In the genomic region with DNA sequence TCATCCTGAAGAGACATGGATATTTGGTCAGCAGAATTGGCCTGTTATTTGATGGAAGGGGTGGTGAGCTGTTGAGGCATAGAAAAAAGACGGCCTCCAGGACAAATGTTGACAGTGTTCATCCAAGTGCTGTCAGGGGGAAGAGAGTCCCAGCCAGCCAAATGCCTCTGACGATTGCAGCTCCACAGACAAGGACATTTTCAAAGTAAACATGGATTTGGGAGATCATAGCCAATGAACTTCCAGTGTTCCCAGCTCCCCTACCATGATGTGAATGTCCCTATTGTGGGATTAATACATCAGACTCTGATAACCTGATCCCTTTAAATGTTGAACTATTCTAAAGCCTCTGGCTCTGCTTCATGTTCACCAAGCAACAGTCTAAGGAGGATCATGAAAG, we compare ENCODE assay signal across 22 cellular contexts. TPM values are rescaled to one million over a fixed set of nuclear protein-coding genes. Genes with fewer than 3 reads are reported as not detected.
DNase-seq lines count a peak whose midpoint lies in the region; ATAC-seq and TF ChIP-seq lines count a peak whose summit lies in the region.
"Had no signal": no experiment of that assay in that cellular context is flagged by ENCODE, and none has a peak within 500 bp of the region (broad histone marks: within the 10 kb centered on the region; RNA-seq: fewer than 3 reads in every experiment).

No MANE protein-coding gene starts in this region.

- intact Hi-C loops in esophagus squamous epithelium (cut with DNase I) = no loop called here

- peak; percentile 77 for DNase-seq in G401 (ENCODE audit: low spot score)
- DNase-seq in esophagus squamous epithelium (lab: John Stamatoyannopoulos, UW) = no peak
- DNase-seq in right atrium auricular region (ENCODE audit: low spot score) = no peak
- DNase-seq in stimulated activated CD4-positive, alpha-beta T cell treated with anti-CD3 and anti-CD28 coated beads, Interleukin-2, amount 100 ng/mL, for 48 hours = no peak
- DNase-seq in Kasumi-1 (lab: John Stamatoyannopoulos, UW) = no peak
- DNase-seq: BE2C; Caco-2; CD4-positive, CD25-positive, alpha-beta regulatory T cell; DMS 273 treated with DMSO at 0.1 percent for 48 hours; DMS79 treated with DMSO at 0.1 percent for 48 hours; KG1; NCI-H1092 treated with DMSO at 0.1 percent for 48 hours; NCI-H1436 treated with DMSO at 0.1 percent for 48 hours; NCI-H1930; NCI-H226; NCI-H524; NCI-H774 had no signal

- TF ChIP-seq CTCF in esophagus squamous epithelium (IDR thresholded peaks at IDR 0.05) (no peak), right atrium auricular region (IDR thresholded peaks at IDR 0.05) (no peak)

- no peak for ATAC-seq in GM21619 (IDR thresholded peaks at IDR 0.05; ENCODE audit: unreplicated experiment)
- ATAC-seq: GM23338 had no signal

- no peaks in the 10 kb centered on the region for H3K27me3 ChIP-seq in esophagus squamous epithelium
- H3K27me3 ChIP-seq in right atrium auricular region = no peaks in the 10 kb centered on the region
- no peaks in the 10 kb centered on the region for H3K27me3 ChIP-seq in subcutaneous abdominal adipose tissue (ENCODE audit: control insufficient read depth in 5 of 5, insufficient read depth in 4 of 5, low read length in 5 of 5)
- H3K27me3 ChIP-seq: BE2C had no signal

- H3K27ac ChIP-seq in esophagus squamous epithelium (peak overlapping the region in 3 of 4 donors; percentile 44 to 61 (median 50)), right atrium auricular region (peak overlapping the region; percentile 43 to 63), subcutaneous abdominal adipose tissue (ENCODE audit: low read depth, low read length) (peak overlapping the region; percentile 67)
- H3K27ac ChIP-seq: HL-60 had no signal

- H3K9ac ChIP-seq in subcutaneous abdominal adipose tissue (ENCODE audit: low read length in 5 of 5) = peak overlapping the region in 1 of 5 donors; percentile 40

- WGBS in esophagus squamous epithelium, 2 donors = 29 to 31% methylated on average over 2 of the region's 2 CpGs

- H3K4me3 ChIP-seq in esophagus squamous epithelium (no peak overlapping the region), right atrium auricular region (no peak overlapping the region), subcutaneous abdominal adipose tissue (ENCODE audit: low read depth in 1 of 5, low read length in 5 of 5) (no peak overlapping the region)
- H3K4me3 ChIP-seq: GM23338, HAP-1 had no signal

- H3K4me1 ChIP-seq in esophagus squamous epithelium = no peaks in the 10 kb centered on the region
- peaks cover 0 to 15% of the 10 kb centered on the region in 2 donors for H3K4me1 ChIP-seq in right atrium auricular region
- peaks cover 0 to 37% (median 20%) of the 10 kb centered on the region in 5 donors for H3K4me1 ChIP-seq in subcutaneous abdominal adipose tissue (ENCODE audit: control insufficient read depth in 5 of 5, insufficient read depth in 5 of 5, low read length in 5 of 5)
- H3K4me1 ChIP-seq: BE2C, Caco-2, HAP-1 had no signal

- in situ Hi-C loops in G401 (cut with HindIII; ENCODE audit: low sequenced_read_pairs) = no loop called here

- H3K36me3 ChIP-seq in esophagus squamous epithelium = no peaks in the 10 kb centered on the region
- no peaks in the 10 kb centered on the region for H3K36me3 ChIP-seq in right atrium auricular region
- H3K36me3 ChIP-seq in subcutaneous abdominal adipose tissue (ENCODE audit: control insufficient read depth in 5 of 5, insufficient read depth in 5 of 5, low read length in 5 of 5) = no peaks in the 10 kb centered on the region
- H3K36me3 ChIP-seq: BE2C, HAP-1 had no signal

- H3K9me3 ChIP-seq in esophagus squamous epithelium = no peaks in the 10 kb centered on the region
- no peaks in the 10 kb centered on the region for H3K9me3 ChIP-seq in right atrium auricular region
- no peaks in the 10 kb centered on the region for H3K9me3 ChIP-seq in subcutaneous abdominal adipose tissue (ENCODE audit: control insufficient read depth in 5 of 5, low read length in 5 of 5)
- H3K9me3 ChIP-seq: BE2C, Caco-2, HAP-1 had no signal

- TF ChIP-seq POLR2A in esophagus squamous epithelium (IDR thresholded peaks at IDR 0.05) = no peak

RNA-seq across cellular contexts. Expression of a gene that starts 31.2 kb away (rescaled TPM):
- 389 and 414 TPM in 2 replicates for total RNA-seq in G401 (2014; rRNA removed; shearing (Covaris generic))
- 100 to 1,000 TPM in 3 of 4 donors, 10 to 100 TPM in 1; 72.0 to 127 (median 114) TPM for total RNA-seq in esophagus squamous epithelium
- 100 to 1,000 TPM in 1 of 2 donors, 10 to 100 TPM in 1; 96.0 to 104 TPM for total RNA-seq in right atrium auricular region

RNA-seq across cellular contexts. Expression of a gene that starts 51.8 kb away (rescaled TPM):
- 184 and 226 TPM in 2 replicates for total RNA-seq in G401 (2014; rRNA removed; shearing (Covaris generic))
- total RNA-seq in esophagus squamous epithelium (100 to 1,000 TPM in 2 of 4 donors, 10 to 100 TPM in 2; 60.9 to 118 (median 102) TPM), right atrium auricular region (10 to 100 TPM; 61.0 to 61.3 TPM)
